In the genomic region with DNA sequence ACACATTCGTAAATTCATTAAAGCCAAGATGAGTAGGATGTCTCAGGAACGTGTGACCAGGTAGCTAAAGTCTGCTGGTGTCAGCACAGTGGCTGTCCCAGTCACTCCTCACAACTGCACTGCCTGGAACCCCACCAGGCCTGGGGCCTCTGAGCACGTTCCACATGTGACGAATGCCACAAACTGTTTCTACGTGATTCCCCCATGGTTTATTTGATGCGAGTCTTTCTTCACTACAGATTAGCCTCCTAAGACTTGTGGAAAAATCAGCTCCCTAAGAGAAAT, we compare ENCODE assay signal across 1 cellular context.
TF ChIP-seq lines count a peak whose summit lies in the region.

No MANE protein-coding gene starts in this region.

TF ChIP-seq in HEK293T, 16 proteins besides CTCF, POLR2A, EP300 and RAD21 (continued from another document):
- TF ChIP-seq FOXA1 (IDR thresholded peaks at IDR 0.05), result no peak
- no peak for TF ChIP-seq ZNF384 (IDR thresholded peaks at IDR 0.05)
- no peak for TF ChIP-seq TARDBP (IDR thresholded peaks at IDR 0.05)
- TF ChIP-seq NFRKB (IDR thresholded peaks at IDR 0.05), result no peak
- TF ChIP-seq ELF4 (IDR thresholded peaks at IDR 0.05), result no peak
TF ChIP-seq in HEK293T: peak in this region for 0.
